In genomic region chr16:80375973-80376372, GRCh38 we compare ENCODE assay signal across 24 cellular contexts.
"Had no signal": no experiment of that assay in that cellular context is flagged by ENCODE, and none has a peak within 500 bp of the region (broad histone marks: within the 10 kb centered on the region; RNA-seq: fewer than 3 reads in every experiment).

No MANE protein-coding gene starts in this region.

- H3K27me3 Mint-ChIP-seq: activated CD4-positive, alpha-beta T cell treated with anti-CD3 and anti-CD28 coated beads, Interleukin-2, amount 10 ng/mL, durations not matched to agents 24 days and 14 days; activated naive CD4-positive, alpha-beta T cell treated with anti-CD3 and anti-CD28 coated beads, Interleukin-2, amount 10 ng/mL, durations not matched to agents 7 days and 5 days; activated naive CD8-positive, alpha-beta T cell treated with anti-CD3 and anti-CD28 coated beads, Interleukin-2, amount 50 U/mL, for 24 hours had no signal

- H3K9me3 Mint-ChIP-seq: activated CD4-positive, alpha-beta T cell treated with anti-CD3 and anti-CD28 coated beads, Interleukin-2, amount 10 ng/mL, durations not matched to agents 24 days and 14 days; activated naive CD4-positive, alpha-beta T cell treated with anti-CD3 and anti-CD28 coated beads, Interleukin-2, amount 10 ng/mL, durations not matched to agents 7 days and 5 days had no signal

- H3K4me3 ChIP-seq: esophagus squamous epithelium, ovary, prostate gland, right atrium auricular region, upper lobe of left lung had no signal

- H3K4me3 Mint-ChIP-seq: activated CD4-positive, alpha-beta T cell treated with anti-CD3 and anti-CD28 coated beads, Interleukin-2, amount 10 ng/mL, durations not matched to agents 24 days and 14 days; activated CD8-positive, alpha-beta memory T cell treated with anti-CD3 and anti-CD28 coated beads, Interleukin-2, amount 10 ng/mL, durations not matched to agents 7 days and 5 days; activated CD8-positive, alpha-beta T cell treated with anti-CD3 and anti-CD28 coated beads for 36 hours; activated naive CD4-positive, alpha-beta T cell treated with anti-CD3 and anti-CD28 coated beads, Interleukin-2, amount 10 ng/mL, durations not matched to agents 7 days and 5 days; activated naive CD8-positive, alpha-beta T cell treated with anti-CD3 and anti-CD28 coated beads, Interleukin-2, amount 50 U/mL, for 24 hours; natural killer cell treated with Interleukin-12 subunit alpha and Interleukin-12 subunit beta and Interleukin-15 and Interleukin-18, amount 100 ng/mL, for 72 hours had no signal

- ATAC-seq: activated CD8-positive, alpha-beta memory T cell treated with anti-CD3 and anti-CD28 coated beads, Interleukin-2, amount 10 ng/mL, durations not matched to agents 7 days and 5 days; activated CD8-positive, alpha-beta T cell treated with anti-CD3 and anti-CD28 coated beads for 36 hours; activated naive CD8-positive, alpha-beta T cell treated with anti-CD3 and anti-CD28 coated beads, Interleukin-2, amount 50 U/mL, for 24 hours; left ventricle myocardium superior; natural killer cell treated with Interleukin-12 subunit alpha and Interleukin-12 subunit beta and Interleukin-15 and Interleukin-18, amount 100 ng/mL, for 72 hours had no signal

- H3K27ac Mint-ChIP-seq: activated CD4-positive, alpha-beta T cell treated with anti-CD3 and anti-CD28 coated beads, Interleukin-2, amount 10 ng/mL, durations not matched to agents 24 days and 14 days; activated CD8-positive, alpha-beta memory T cell treated with anti-CD3 and anti-CD28 coated beads, Interleukin-2, amount 10 ng/mL, durations not matched to agents 7 days and 5 days; activated CD8-positive, alpha-beta T cell treated with anti-CD3 and anti-CD28 coated beads for 36 hours; activated naive CD4-positive, alpha-beta T cell treated with anti-CD3 and anti-CD28 coated beads, Interleukin-2, amount 10 ng/mL, durations not matched to agents 7 days and 5 days; activated naive CD8-positive, alpha-beta T cell treated with anti-CD3 and anti-CD28 coated beads, Interleukin-2, amount 50 U/mL, for 24 hours; natural killer cell treated with Interleukin-12 subunit alpha and Interleukin-12 subunit beta and Interleukin-15 and Interleukin-18, amount 100 ng/mL, for 72 hours had no signal

- H3K36me3 Mint-ChIP-seq: activated CD8-positive, alpha-beta memory T cell treated with anti-CD3 and anti-CD28 coated beads, Interleukin-2, amount 10 ng/mL, durations not matched to agents 7 days and 5 days; activated naive CD4-positive, alpha-beta T cell treated with anti-CD3 and anti-CD28 coated beads, Interleukin-2, amount 10 ng/mL, durations not matched to agents 7 days and 5 days; natural killer cell treated with Interleukin-12 subunit alpha and Interleukin-12 subunit beta and Interleukin-15 and Interleukin-18, amount 100 ng/mL, for 72 hours had no signal

- DNase-seq: activated CD4-positive, alpha-beta T cell treated with anti-CD3 and anti-CD28 coated beads, Interleukin-2, amount 10 ng/mL, durations not matched to agents 24 days and 14 days; activated CD8-positive, alpha-beta memory T cell treated with anti-CD3 and anti-CD28 coated beads, Interleukin-2, amount 10 ng/mL, durations not matched to agents 7 days and 5 days; activated CD8-positive, alpha-beta T cell treated with anti-CD3 and anti-CD28 coated beads for 36 hours; activated effector memory CD4-positive, alpha-beta T cell treated with anti-CD3 and anti-CD28 coated beads, Interleukin-2, amount 50 U/mL, for 16 hours; activated naive CD4-positive, alpha-beta T cell treated with anti-CD3 and anti-CD28 coated beads, Interleukin-2, amount 10 ng/mL, durations not matched to agents 7 days and 5 days; activated naive CD8-positive, alpha-beta T cell treated with anti-CD3 and anti-CD28 coated beads, Interleukin-2, amount 50 U/mL, for 24 hours; activated T-cell treated with anti-CD3 and anti-CD28 coated beads for 4 hours; anterior cingulate cortex; brain microvascular endothelial cell; central memory CD4-positive, alpha-beta T cell; dermis blood vessel endothelial cell; effector CD8-positive, alpha-beta T cell; esophagus squamous epithelium; foreskin melanocyte; hippocampal formation; left ventricle myocardium superior; ovary; stimulated activated CD4-positive, alpha-beta T cell treated with anti-CD3 and anti-CD28 coated beads, Interleukin-4, amount 100 ng/mL, for 24 hours; stimulated activated naive CD4-positive, alpha-beta T cell treated with Interleukin-2 at 50 U/mL for 16 hours; T-helper 2 cell; upper lobe of left lung had no signal

- H3K4me1 Mint-ChIP-seq: activated CD4-positive, alpha-beta T cell treated with anti-CD3 and anti-CD28 coated beads, Interleukin-2, amount 10 ng/mL, durations not matched to agents 24 days and 14 days; activated CD8-positive, alpha-beta memory T cell treated with anti-CD3 and anti-CD28 coated beads, Interleukin-2, amount 10 ng/mL, durations not matched to agents 7 days and 5 days; activated naive CD4-positive, alpha-beta T cell treated with anti-CD3 and anti-CD28 coated beads, Interleukin-2, amount 10 ng/mL, durations not matched to agents 7 days and 5 days; activated naive CD8-positive, alpha-beta T cell treated with anti-CD3 and anti-CD28 coated beads, Interleukin-2, amount 50 U/mL, for 24 hours had no signal
